Comparison of ENCODE assay signal across 13 cellular contexts in the genomic region with DNA sequence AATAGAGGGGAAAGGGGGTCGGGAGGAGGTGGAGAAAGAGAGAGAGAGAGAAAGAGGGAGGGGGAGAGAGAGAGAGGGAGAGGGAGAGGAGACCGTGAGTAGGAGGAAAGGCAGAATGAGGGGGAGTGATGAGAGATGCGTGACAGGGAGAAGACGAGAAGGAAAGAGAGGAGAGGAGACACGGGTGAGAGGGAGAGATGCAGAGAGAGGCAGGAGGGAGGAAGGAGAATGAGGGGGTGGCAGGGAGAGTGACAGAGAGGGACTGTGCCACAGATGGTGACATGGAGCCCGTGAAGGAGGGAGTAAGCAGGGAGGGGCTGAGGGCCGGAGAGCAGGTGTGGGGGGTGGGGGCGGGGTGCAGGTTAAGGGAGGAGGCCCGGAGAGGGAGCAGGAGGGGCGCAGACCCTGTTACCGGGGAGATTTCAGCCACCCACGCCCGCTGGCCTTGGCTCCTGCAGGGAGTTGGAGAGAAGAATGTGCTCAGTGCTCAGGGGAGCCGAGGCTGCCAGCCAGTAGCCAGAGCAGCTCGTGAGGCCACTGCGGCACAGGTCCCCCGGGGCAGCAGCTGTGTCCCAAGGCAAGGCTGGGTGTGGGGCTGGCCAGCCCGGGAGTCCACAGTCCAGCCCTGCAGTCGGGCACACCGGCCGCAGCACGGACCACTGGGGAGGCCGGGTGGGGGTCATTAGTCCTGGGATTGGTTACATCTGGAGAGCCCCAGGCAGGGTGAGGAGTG. TPM values are rescaled to one million over a fixed set of nuclear protein-coding genes. Genes with fewer than 3 reads are reported as not detected.
DNase-seq lines count a peak whose midpoint lies in the region; ATAC-seq and TF ChIP-seq lines count a peak whose summit lies in the region.
"Had no signal": no experiment of that assay in that cellular context is flagged by ENCODE, and none has a peak within 500 bp of the region (broad histone marks: within the 10 kb centered on the region; RNA-seq: fewer than 3 reads in every experiment).

Gene SSTR3, minus strand, starts transcription at position 304 of the 733 bp plus-strand sequence. CDS start 4,674 bp downstream, outside the sequence.

- peaks cover 2% of the 10 kb centered on the region for H3K27me3 Mint-ChIP-seq in activated naive CD8-positive, alpha-beta T cell treated with anti-CD3 and anti-CD28 coated beads, Interleukin-2, amount 10 ng/mL, durations not matched to agents 7 days and 5 days
- no peaks in the 10 kb centered on the region for H3K27me3 Mint-ChIP-seq in activated naive CD8-positive, alpha-beta T cell treated with anti-CD3 and anti-CD28 coated beads for 36 hours
- no peaks in the 10 kb centered on the region for H3K27me3 Mint-ChIP-seq in activated T-helper 17 cell treated with anti-CD3 and anti-CD28 coated beads, Interleukin-2, amount 50 U/mL, for 72 hours
- H3K27me3 Mint-ChIP-seq: CD4-positive, alpha-beta T cell had no signal

- H3K4me3 ChIP-seq in testis (peak within 1 kb of the TSS in 1 of 2 donors; percentile 45), stomach (no peak within 1 kb of the TSS)
- H3K4me3 ChIP-seq: thoracic aorta had no signal

- H3K4me3 Mint-ChIP-seq in activated naive CD8-positive, alpha-beta T cell treated with anti-CD3 and anti-CD28 coated beads, Interleukin-2, amount 10 ng/mL, durations not matched to agents 7 days and 5 days, result no peak within 1 kb of the TSS
- H3K4me3 Mint-ChIP-seq in activated naive CD8-positive, alpha-beta T cell treated with anti-CD3 and anti-CD28 coated beads for 36 hours, result no peak within 1 kb of the TSS
- no peak within 1 kb of the TSS for H3K4me3 Mint-ChIP-seq in activated T-helper 17 cell treated with anti-CD3 and anti-CD28 coated beads, Interleukin-2, amount 50 U/mL, for 72 hours
- H3K4me3 Mint-ChIP-seq: CD4-positive, alpha-beta T cell had no signal

- peaks cover 22% of the 10 kb centered on the region for H3K36me3 Mint-ChIP-seq in activated naive CD8-positive, alpha-beta T cell treated with anti-CD3 and anti-CD28 coated beads, Interleukin-2, amount 10 ng/mL, durations not matched to agents 7 days and 5 days
- H3K36me3 Mint-ChIP-seq in activated naive CD8-positive, alpha-beta T cell treated with anti-CD3 and anti-CD28 coated beads for 36 hours, result peaks cover 8% of the 10 kb centered on the region
- peaks cover 10% of the 10 kb centered on the region for H3K36me3 Mint-ChIP-seq in activated T-helper 17 cell treated with anti-CD3 and anti-CD28 coated beads, Interleukin-2, amount 50 U/mL, for 72 hours (ENCODE audit: low read depth)

- H3K9me3 Mint-ChIP-seq in activated naive CD8-positive, alpha-beta T cell treated with anti-CD3 and anti-CD28 coated beads, Interleukin-2, amount 10 ng/mL, durations not matched to agents 7 days and 5 days, result no peaks in the 10 kb centered on the region
- no peaks in the 10 kb centered on the region for H3K9me3 Mint-ChIP-seq in activated naive CD8-positive, alpha-beta T cell treated with anti-CD3 and anti-CD28 coated beads for 36 hours
- no peaks in the 10 kb centered on the region for H3K9me3 Mint-ChIP-seq in activated T-helper 17 cell treated with anti-CD3 and anti-CD28 coated beads, Interleukin-2, amount 50 U/mL, for 72 hours
- H3K9me3 Mint-ChIP-seq: CD4-positive, alpha-beta T cell had no signal

- H3K36me3 ChIP-seq in testis (ENCODE audit: low read depth, missing control alignments), result no peaks in the 10 kb centered on the region
- no peaks in the 10 kb centered on the region for H3K36me3 ChIP-seq in stomach
- H3K36me3 ChIP-seq: thoracic aorta had no signal

- no peaks in the 10 kb centered on the region for H3K27me3 ChIP-seq in testis
- peaks cover 0 to 40% (median 9%) of the 10 kb centered on the region in 3 donors for H3K27me3 ChIP-seq in stomach

- H3K4me1 Mint-ChIP-seq in activated naive CD8-positive, alpha-beta T cell treated with anti-CD3 and anti-CD28 coated beads, Interleukin-2, amount 10 ng/mL, durations not matched to agents 7 days and 5 days, result peaks cover 24% of the 10 kb centered on the region
- peaks cover 38% of the 10 kb centered on the region for H3K4me1 Mint-ChIP-seq in activated naive CD8-positive, alpha-beta T cell treated with anti-CD3 and anti-CD28 coated beads for 36 hours
- peaks cover 11% of the 10 kb centered on the region for H3K4me1 Mint-ChIP-seq in activated T-helper 17 cell treated with anti-CD3 and anti-CD28 coated beads, Interleukin-2, amount 50 U/mL, for 72 hours

- peaks cover 5% of the 10 kb centered on the region for H3K4me1 ChIP-seq in testis
- no peaks in the 10 kb centered on the region for H3K4me1 ChIP-seq in stomach

- TF ChIP-seq EP300 in stomach (IDR thresholded peaks at IDR 0.05), result no peak

- intact Hi-C loops in left colon (cut with DNase I, micrococcal nuclease) (no loop called here), testis (cut with DNase I; ENCODE audit: low total_unique reads) (no loop called here), stomach (cut with DNase I; ENCODE audit: low total_unique reads) (no loop called here)

- peak; percentile 22 for DNase-seq in activated naive CD8-positive, alpha-beta T cell treated with anti-CD3 and anti-CD28 coated beads, Interleukin-2, amount 10 ng/mL, durations not matched to agents 7 days and 5 days
- DNase-seq in activated naive CD8-positive, alpha-beta T cell treated with anti-CD3 and anti-CD28 coated beads for 36 hours, result no peak
- peak; percentile 9 for DNase-seq in activated naive CD4-positive, alpha-beta T cell treated with anti-CD3 and anti-CD28 coated beads, Interleukin-2, amount 50 U/mL, for 16 hours
- DNase-seq in left colon, result no peak
- peak; percentile 79 for DNase-seq in testis
- no peak for DNase-seq in stomach
- DNase-seq in HEK293T (ENCODE audit: extremely low spot score), result no peak

- WGBS in testis, 2 donors, result 23 to 28% methylated on average over 19 to 22 of the region's 23 CpGs
- 20 to 26% (median 23%) methylated on average over 14 to 23 of the region's 23 CpGs for WGBS in stomach, 5 donors

- no peak for ATAC-seq in activated naive CD8-positive, alpha-beta T cell treated with anti-CD3 and anti-CD28 coated beads, Interleukin-2, amount 10 ng/mL, durations not matched to agents 7 days and 5 days (ENCODE audit: low read depth)
- peak; percentile 21 for ATAC-seq in left colon
- ATAC-seq in activated T-helper 17 cell treated with anti-CD3 and anti-CD28 coated beads, Interleukin-2, amount 50 U/mL, for 72 hours (replicated peaks), result no peak

- TF ChIP-seq CTCF in testis (IDR thresholded peaks at IDR 0.05), result no peak
- no peak for TF ChIP-seq CTCF in stomach (IDR thresholded peaks at IDR 0.05)

- H3K9me3 ChIP-seq in testis (no peaks in the 10 kb centered on the region), stomach (no peaks in the 10 kb centered on the region)
- H3K9me3 ChIP-seq: thoracic aorta had no signal

- CTCF ChIA-PET in HEK293T (lab: Yijun Ruan, JAX), result no interaction called here

- POLR2A ChIA-PET in activated naive CD8-positive, alpha-beta T cell treated with anti-CD3 and anti-CD28 coated beads, Interleukin-2, amount 10 ng/mL, durations not matched to agents 7 days and 5 days (lab: Charles Lee), result no interaction called here
- POLR2A ChIA-PET in HEK293T (lab: Yijun Ruan, JAX), result no interaction called here

- H3K27ac Mint-ChIP-seq in activated naive CD8-positive, alpha-beta T cell treated with anti-CD3 and anti-CD28 coated beads, Interleukin-2, amount 10 ng/mL, durations not matched to agents 7 days and 5 days, result no peak within 1 kb of the TSS
- H3K27ac Mint-ChIP-seq in activated naive CD8-positive, alpha-beta T cell treated with anti-CD3 and anti-CD28 coated beads for 36 hours, result no peak within 1 kb of the TSS
- H3K27ac Mint-ChIP-seq in activated T-helper 17 cell treated with anti-CD3 and anti-CD28 coated beads, Interleukin-2, amount 50 U/mL, for 72 hours, result no peak within 1 kb of the TSS

- no peak for TF ChIP-seq POLR2A in testis (IDR thresholded peaks at IDR 0.05)
- TF ChIP-seq POLR2A in stomach (IDR thresholded peaks at IDR 0.05), result no peak

- peak within 1 kb of the TSS; percentile 59 to 74 for H3K27ac ChIP-seq in testis
- H3K27ac ChIP-seq in stomach, result no peak within 1 kb of the TSS
- H3K27ac ChIP-seq: thoracic aorta had no signal

TF ChIP-seq in HEK293T, 16 proteins besides CTCF, POLR2A, EP300 and RAD21:
- no peak for TF ChIP-seq SP1 (IDR thresholded peaks at IDR 0.05)
- TF ChIP-seq ELF4 (IDR thresholded peaks at IDR 0.05), result no peak
- TF ChIP-seq FOXK2 (IDR thresholded peaks at IDR 0.05), result no peak
- TF ChIP-seq NFRKB (IDR thresholded peaks at IDR 0.05), result no peak
- no peak for TF ChIP-seq FOXM1 (IDR thresholded peaks at IDR 0.05; ENCODE audit: borderline replicate concordance)
- no peak for TF ChIP-seq CTBP1 (IDR thresholded peaks at IDR 0.05; ENCODE audit: borderline replicate concordance)
- TF ChIP-seq HDGF (IDR thresholded peaks at IDR 0.05; ENCODE audit: borderline replicate concordance), result no peak
- no peak for TF ChIP-seq L3MBTL2 (conservative IDR thresholded peaks at IDR 0.05)
- TF ChIP-seq LEF1 (IDR thresholded peaks at IDR 0.05; ENCODE audit: borderline replicate concordance), result no peak

RNA-seq across cellular contexts. Expression of gene SSTR3, which starts in this region (rescaled TPM):
- total RNA-seq in activated naive CD8-positive, alpha-beta T cell treated with anti-CD3 and anti-CD28 coated beads, Interleukin-2, amount 10 ng/mL, durations not matched to agents 7 days and 5 days, result 10 to 100 TPM; 10.1 to 11.3 TPM
- total RNA-seq in activated naive CD8-positive, alpha-beta T cell treated with anti-CD3 and anti-CD28 coated beads for 36 hours, result 1 to 10 TPM; 7.1 to 7.4 TPM
- total RNA-seq in left colon (under 1 TPM in 1 of 2 donors, not detected in 1; 0.17 TPM), testis (10 to 100 TPM; 40.1 to 54.4 TPM), stomach (under 1 TPM in 1 of 5 donors, not detected in 4; 0.37 TPM)
- polyA plus RNA-seq in testis (ENCODE audit: insufficient read depth, low read depth, low replicate concordance) (26.8 TPM), stomach (under 1 TPM in 2 of 3 donors, not detected in 1; 0.05 to 0.12 TPM)
- 10 to 100 TPM in 1 of 2 donors, 1 to 10 TPM in 1; 2.6 to 16.2 TPM for total RNA-seq in activated T-helper 17 cell treated with anti-CD3 and anti-CD28 coated beads, Interleukin-2, amount 50 U/mL, for 72 hours
- total RNA-seq: epithelial cell of proximal tubule, MCF 10A, thoracic aorta had no signal
- polyA plus RNA-seq: keratinocyte had no signal

Comparison
In these comparisons a context has a peak if more than half of its experiments do, and no peak if none do; other contexts are left out.
1. RNA of gene SSTR3 (polyA plus RNA-seq): 26.8 TPM in testis (single experiment); 0.05 to 0.12 TPM in stomach; every median in the first group is over 10 times any median in the second.
2. DNase-seq: peak in activated naive CD8-positive, alpha-beta T cell treated with anti-CD3 and anti-CD28 coated beads, Interleukin-2, amount 10 ng/mL, durations not matched to agents 7 days and 5 days (single experiment), activated naive CD4-positive, alpha-beta T cell treated with anti-CD3 and anti-CD28 coated beads, Interleukin-2, amount 50 U/mL, for 16 hours (single experiment) and testis (single experiment); none in activated naive CD8-positive, alpha-beta T cell treated with anti-CD3 and anti-CD28 coated beads for 36 hours (single experiment), left colon (0 of 2), stomach (single experiment) and HEK293T (single experiment).
3. Peak in ATAC-seq in left colon; RNA of the gene not detected or under 1 TPM.
4. H3K27ac ChIP-seq: peak in testis (2 of 2); none in stomach (0 of 5).